Comparison of ENCODE assay signal across 28 cellular contexts in the genomic region with DNA sequence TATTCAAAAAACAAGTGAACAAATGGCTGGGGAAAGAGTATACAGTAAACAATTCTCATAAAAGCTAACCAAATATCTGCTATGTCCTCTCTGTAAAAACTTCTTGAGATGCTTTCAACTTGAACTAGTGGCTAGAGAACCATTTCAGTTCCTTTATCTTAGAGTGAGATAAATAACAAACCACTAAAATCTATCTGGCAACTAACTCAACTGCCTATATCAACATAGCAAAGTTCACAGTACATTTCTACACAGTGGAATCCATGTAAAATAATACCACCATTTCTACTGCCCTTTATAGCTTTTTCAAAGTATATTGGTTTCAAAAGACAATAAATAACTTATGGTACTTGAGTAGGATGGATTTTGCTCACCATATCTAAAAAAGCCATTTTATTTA.
"Had no signal": no experiment of that assay in that cellular context is flagged by ENCODE, and none has a peak within 500 bp of the region (broad histone marks: within the 10 kb centered on the region; RNA-seq: fewer than 3 reads in every experiment).

No MANE protein-coding gene starts in this region.

- H2AFZ ChIP-seq: neural progenitor cell had no signal

- H3K27me3 Mint-ChIP-seq: activated CD4-positive, alpha-beta T cell treated with anti-CD3 and anti-CD28 coated beads, Interleukin-2, amount 10 ng/mL, durations not matched to agents 24 days and 14 days; activated CD8-positive, alpha-beta memory T cell treated with anti-CD3 and anti-CD28 coated beads, Interleukin-2, amount 10 ng/mL, durations not matched to agents 7 days and 5 days; activated CD8-positive, alpha-beta T cell treated with anti-CD3 and anti-CD28 coated beads for 36 hours; activated naive CD8-positive, alpha-beta T cell treated with anti-CD3 and anti-CD28 coated beads, Interleukin-2, amount 50 U/mL, for 24 hours; effector memory CD8-positive, alpha-beta T cell; naive thymus-derived CD4-positive, alpha-beta T cell; T-helper 17 cell had no signal

- H3K4me2 ChIP-seq: neural progenitor cell had no signal

- FAIRE-seq: endothelial cell of umbilical vein, kidney had no signal

- H3K27ac Mint-ChIP-seq: activated CD4-positive, alpha-beta T cell treated with anti-CD3 and anti-CD28 coated beads, Interleukin-2, amount 10 ng/mL, durations not matched to agents 24 days and 14 days; activated CD8-positive, alpha-beta memory T cell treated with anti-CD3 and anti-CD28 coated beads, Interleukin-2, amount 10 ng/mL, durations not matched to agents 7 days and 5 days; activated CD8-positive, alpha-beta T cell treated with anti-CD3 and anti-CD28 coated beads for 36 hours; activated naive CD8-positive, alpha-beta T cell treated with anti-CD3 and anti-CD28 coated beads, Interleukin-2, amount 50 U/mL, for 24 hours; effector memory CD8-positive, alpha-beta T cell; naive thymus-derived CD4-positive, alpha-beta T cell; neural progenitor cell; T-helper 17 cell had no signal

- H3K4me1 Mint-ChIP-seq: activated CD4-positive, alpha-beta T cell treated with anti-CD3 and anti-CD28 coated beads, Interleukin-2, amount 10 ng/mL, durations not matched to agents 24 days and 14 days; activated CD8-positive, alpha-beta memory T cell treated with anti-CD3 and anti-CD28 coated beads, Interleukin-2, amount 10 ng/mL, durations not matched to agents 7 days and 5 days; activated naive CD8-positive, alpha-beta T cell treated with anti-CD3 and anti-CD28 coated beads, Interleukin-2, amount 50 U/mL, for 24 hours; neural progenitor cell; T-helper 17 cell had no signal

- ATAC-seq: activated CD4-positive, CD25-positive, alpha-beta regulatory T cell treated with anti-CD3 and anti-CD28 coated beads, Interleukin-2, amount 50 U/mL, for 24 hours; activated CD8-positive, alpha-beta memory T cell treated with anti-CD3 and anti-CD28 coated beads, Interleukin-2, amount 10 ng/mL, durations not matched to agents 7 days and 5 days; activated CD8-positive, alpha-beta T cell treated with anti-CD3 and anti-CD28 coated beads for 36 hours; activated naive CD8-positive, alpha-beta T cell treated with anti-CD3 and anti-CD28 coated beads, Interleukin-2, amount 50 U/mL, for 24 hours; effector memory CD8-positive, alpha-beta T cell; esophagus mucosa; heart left ventricle; naive thymus-derived CD4-positive, alpha-beta T cell; T-helper 17 cell had no signal

- H3K4me1 ChIP-seq: colonic mucosa, neural progenitor cell, sigmoid colon had no signal

- H3K9ac ChIP-seq: neural progenitor cell had no signal

- H3K27ac ChIP-seq: colonic mucosa, dorsolateral prefrontal cortex, heart left ventricle, neural progenitor cell, sigmoid colon, upper lobe of left lung, VCaP had no signal

- H3K27me3 ChIP-seq: colonic mucosa, dorsolateral prefrontal cortex, heart left ventricle, neural progenitor cell, sigmoid colon, upper lobe of left lung had no signal

- H3K9me3 ChIP-seq: colonic mucosa, heart left ventricle, sigmoid colon, upper lobe of left lung had no signal

- H3K4me3 ChIP-seq: colonic mucosa, dorsolateral prefrontal cortex, heart left ventricle, lung, neural progenitor cell, sigmoid colon, upper lobe of left lung had no signal

- H3K36me3 ChIP-seq: colonic mucosa, heart left ventricle, neural progenitor cell, sigmoid colon, upper lobe of left lung had no signal

- H3K4me3 Mint-ChIP-seq: activated CD4-positive, alpha-beta T cell treated with anti-CD3 and anti-CD28 coated beads, Interleukin-2, amount 10 ng/mL, durations not matched to agents 24 days and 14 days; activated CD8-positive, alpha-beta memory T cell treated with anti-CD3 and anti-CD28 coated beads, Interleukin-2, amount 10 ng/mL, durations not matched to agents 7 days and 5 days; activated CD8-positive, alpha-beta T cell treated with anti-CD3 and anti-CD28 coated beads for 36 hours; activated naive CD8-positive, alpha-beta T cell treated with anti-CD3 and anti-CD28 coated beads, Interleukin-2, amount 50 U/mL, for 24 hours; effector memory CD8-positive, alpha-beta T cell; naive thymus-derived CD4-positive, alpha-beta T cell; neural progenitor cell; T-helper 17 cell had no signal

- H3K36me3 Mint-ChIP-seq: neural progenitor cell had no signal

- DNase-seq: activated CD4-positive, alpha-beta T cell treated with anti-CD3 and anti-CD28 coated beads, Interleukin-2, amount 10 ng/mL, durations not matched to agents 24 days and 14 days; activated CD8-positive, alpha-beta memory T cell treated with anti-CD3 and anti-CD28 coated beads, Interleukin-2, amount 10 ng/mL, durations not matched to agents 7 days and 5 days; activated CD8-positive, alpha-beta T cell treated with anti-CD3 and anti-CD28 coated beads for 36 hours; activated effector memory CD4-positive, alpha-beta T cell treated with anti-CD3 and anti-CD28 coated beads, Interleukin-2, amount 50 U/mL, for 16 hours; activated naive CD4-positive, alpha-beta T cell treated with anti-CD3 and anti-CD28 coated beads, Interleukin-2, amount 50 U/mL, for 16 hours; activated naive CD8-positive, alpha-beta T cell treated with anti-CD3 and anti-CD28 coated beads, Interleukin-2, amount 50 U/mL, for 24 hours; activated T-cell treated with anti-CD3 and anti-CD28 coated beads for 4 hours; aorta; central memory CD4-positive, alpha-beta T cell; colonic mucosa; dorsolateral prefrontal cortex; effector memory CD8-positive, alpha-beta T cell; heart left ventricle; kidney; naive thymus-derived CD4-positive, alpha-beta T cell; posterior cingulate gyrus; sigmoid colon; stimulated activated CD4-positive, alpha-beta T cell treated with anti-CD3 and anti-CD28 coated beads, Interleukin-4, amount 100 ng/mL, for 24 hours; stimulated activated naive CD4-positive, alpha-beta T cell treated with Interleukin-2 at 50 U/mL for 16 hours; SW 1271; T-helper 17 cell; upper lobe of left lung had no signal

- H3K9me3 Mint-ChIP-seq: activated CD4-positive, alpha-beta T cell treated with anti-CD3 and anti-CD28 coated beads, Interleukin-2, amount 10 ng/mL, durations not matched to agents 24 days and 14 days; activated CD8-positive, alpha-beta T cell treated with anti-CD3 and anti-CD28 coated beads for 36 hours; activated naive CD8-positive, alpha-beta T cell treated with anti-CD3 and anti-CD28 coated beads, Interleukin-2, amount 50 U/mL, for 24 hours; effector memory CD8-positive, alpha-beta T cell; naive thymus-derived CD4-positive, alpha-beta T cell; neural progenitor cell had no signal
